ENCODE assay signal across 21 cellular contexts in the genomic region with DNA sequence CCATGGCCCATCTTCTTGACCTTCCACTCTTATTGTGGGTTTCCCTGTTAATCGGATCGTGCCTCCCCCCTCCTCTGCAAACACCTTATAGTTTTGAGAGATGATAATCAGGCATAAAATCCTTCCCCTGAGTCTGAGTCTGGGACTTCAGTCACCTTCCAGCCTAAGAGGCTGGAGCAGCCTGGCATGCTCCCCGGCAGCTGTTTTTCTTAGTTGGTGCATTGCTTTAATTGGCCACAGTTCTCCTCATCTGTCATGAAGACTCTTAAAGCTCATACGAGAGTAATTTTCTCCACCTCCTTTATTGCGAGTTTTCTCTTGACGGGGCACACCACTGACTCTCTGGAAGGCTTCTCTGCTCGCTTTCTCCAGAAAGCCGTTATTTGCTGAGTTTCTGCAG.
"Had no signal": no experiment of that assay in that cellular context is flagged by ENCODE, and none has a peak within 500 bp of the region (broad histone marks: within the 10 kb centered on the region; RNA-seq: fewer than 3 reads in every experiment).

No MANE protein-coding gene starts in this region.

- FAIRE-seq: RCC 7860 had no signal

- H3K9me3 ChIP-seq: SK-N-SH had no signal

- DNase-seq: Karpas-422, KBM-7, MM.1S, NCI-H1105, NCI-H1417, NCI-H1436 treated with DMSO at 0.1 percent for 48 hours, NCI-H1694, NCI-H187 treated with DMSO at 0.1 percent for 48 hours, NCI-H2029 treated with DMSO at 0.1 percent for 48 hours, NCI-H226, NCI-H446, NCI-H510A, NCI-H524 treated with DMSO at 0.1 percent for 48 hours, NCI-H69, NCI-H774, Right ventricle myocardium superior, RPMI8226, SIG-M5, SK-N-SH, SW 1271 had no signal
